Comparison of ENCODE assay signal across 1 cellular context in genomic region chr14:31270196-31270772, GRCh38.
A peak's percentile ranks its signal among the peaks of the same experiment; 100 is the strongest.
TF ChIP-seq lines count a peak whose summit lies in the region.

No MANE protein-coding gene starts in this region.

TF ChIP-seq in HepG2, 621 proteins besides CTCF, POLR2A, EP300 and RAD21 (continued from another document and continues in another):
- no peak for TF ChIP-seq UBTF (CRISPR knock-in tag; IDR thresholded peaks at IDR 0.05)
- TF ChIP-seq ZC3H13 (CRISPR knock-in tag; IDR thresholded peaks at IDR 0.05), result no peak
- TF ChIP-seq ZNF230 (CRISPR knock-in tag; IDR thresholded peaks at IDR 0.05), result peak; percentile 71; the same call in 1 of the 2 replicates
- no peak for TF ChIP-seq MXD3 (CRISPR knock-in tag; IDR thresholded peaks at IDR 0.05)
- no peak; the same call in none of the 2 replicates for TF ChIP-seq PBX2 (CRISPR knock-in tag; IDR thresholded peaks at IDR 0.05)
- no peak for TF ChIP-seq HNRNPLL (IDR thresholded peaks at IDR 0.05; ENCODE audit: low read depth, low read length, poor library complexity, severe bottlenecking)
- 0 out of 2 replicates have a peak, but pooled peaks have one; percentile 40 for TF ChIP-seq ZNF256 (CRISPR knock-in tag; conservative IDR thresholded peaks at IDR 0.05)
- no peak for TF ChIP-seq CHCHD3 (CRISPR knock-in tag; IDR thresholded peaks at IDR 0.05)
- peak; percentile 96 for TF ChIP-seq ZNF782 (CRISPR knock-in tag; IDR thresholded peaks at IDR 0.05; ENCODE audit: borderline replicate concordance)
- TF ChIP-seq HOXA5 (CRISPR knock-in tag; IDR thresholded peaks at IDR 0.05), result no peak
- TF ChIP-seq MXI1 (IDR thresholded peaks at IDR 0.05; ENCODE audit: borderline replicate concordance, low read depth, low read length), result no peak
- peak; percentile 61; the same call in 1 of the 2 replicates for TF ChIP-seq KLF15 (CRISPR knock-in tag; IDR thresholded peaks at IDR 0.05; ENCODE audit: borderline replicate concordance)
- TF ChIP-seq GLMP (CRISPR knock-in tag; IDR thresholded peaks at IDR 0.05; ENCODE audit: borderline replicate concordance), result no peak
- 0 out of 2 replicates have a peak, but pooled peaks have one; percentile 47 for TF ChIP-seq ZNF577 (CRISPR knock-in tag; IDR thresholded peaks at IDR 0.05; ENCODE audit: borderline replicate concordance, low read depth)
- TF ChIP-seq DPF2 (CRISPR knock-in tag; IDR thresholded peaks at IDR 0.05; ENCODE audit: borderline replicate concordance, low read depth), result 0 out of 2 replicates have a peak, but pooled peaks have one; percentile 24
- TF ChIP-seq ZNF10 (CRISPR knock-in tag; IDR thresholded peaks at IDR 0.05; ENCODE audit: borderline replicate concordance, low read depth), result no peak
- no peak for TF ChIP-seq SNRNP70 (IDR thresholded peaks at IDR 0.05; ENCODE audit: low read depth, low read length)
- no peak for TF ChIP-seq FIP1L1 (IDR thresholded peaks at IDR 0.05; ENCODE audit: borderline replicate concordance, insufficient read depth, low read depth, low read length)
- TF ChIP-seq ZNF788 (CRISPR knock-in tag; IDR thresholded peaks at IDR 0.05; ENCODE audit: borderline replicate concordance), result peak; percentile 89
- TF ChIP-seq MLLT10 (CRISPR knock-in tag; IDR thresholded peaks at IDR 0.05), result no peak
- no peak for TF ChIP-seq CREM (IDR thresholded peaks at IDR 0.05)
- no peak for TF ChIP-seq CREM (CRISPR knock-in tag; IDR thresholded peaks at IDR 0.05)
- no peak for TF ChIP-seq ISL2 (CRISPR knock-in tag; IDR thresholded peaks at IDR 0.05)
- TF ChIP-seq THYN1 (CRISPR knock-in tag; IDR thresholded peaks at IDR 0.05; ENCODE audit: borderline replicate concordance, low read depth), result no peak
- TF ChIP-seq NFE2L2 (IDR thresholded peaks at IDR 0.05; ENCODE audit: low read length), result no peak
- TF ChIP-seq ZNF710 (CRISPR knock-in tag; IDR thresholded peaks at IDR 0.05; ENCODE audit: borderline replicate concordance), result no peak; the same call in 1 of the 2 replicates
- no peak; the same call in 1 of the 2 replicates for TF ChIP-seq ZNF761 (CRISPR knock-in tag; conservative IDR thresholded peaks at IDR 0.05)
- no peak for TF ChIP-seq TRAFD1 (CRISPR knock-in tag; IDR thresholded peaks at IDR 0.05; ENCODE audit: borderline replicate concordance)
- no peak for TF ChIP-seq ZSCAN9 (CRISPR knock-in tag; IDR thresholded peaks at IDR 0.05; ENCODE audit: borderline replicate concordance)
- no peak for TF ChIP-seq REST (IDR thresholded peaks at IDR 0.05; ENCODE audit: borderline replicate concordance in 1 of 2, low read depth in 1 of 2, low read length in 2 of 2)
- no peak for TF ChIP-seq RBM22 (optimal IDR thresholded peaks at IDR 0.05; ENCODE audit: low read length)
- TF ChIP-seq SRF (IDR thresholded peaks at IDR 0.05; ENCODE audit: low read depth, low read length), result no peak
- no peak for TF ChIP-seq PCBP1 (IDR thresholded peaks at IDR 0.05; ENCODE audit: borderline replicate concordance, low read depth, low read length)
- no peak for TF ChIP-seq PHB2 (IDR thresholded peaks at IDR 0.05; ENCODE audit: partially characterized antibody)
- no peak for TF ChIP-seq ETV6 (CRISPR knock-in tag; conservative IDR thresholded peaks at IDR 0.05)
- TF ChIP-seq HOXA7 (CRISPR knock-in tag; IDR thresholded peaks at IDR 0.05), result no peak
- peak; percentile 79 for TF ChIP-seq TBX2 (CRISPR knock-in tag; IDR thresholded peaks at IDR 0.05; ENCODE audit: borderline replicate concordance)
- TF ChIP-seq ZNF572 (CRISPR knock-in tag; IDR thresholded peaks at IDR 0.05), result no peak
- no peak for TF ChIP-seq BRCA1 (CRISPR knock-in tag; IDR thresholded peaks at IDR 0.05)
- TF ChIP-seq ZBTB42 (CRISPR knock-in tag; IDR thresholded peaks at IDR 0.05), result no peak
- TF ChIP-seq ZNF574 (CRISPR knock-in tag; IDR thresholded peaks at IDR 0.05), result no peak
- TF ChIP-seq GZF1 (CRISPR knock-in tag; IDR thresholded peaks at IDR 0.05), result no peak
- TF ChIP-seq PHF8 (CRISPR knock-in tag; IDR thresholded peaks at IDR 0.05), result peak; percentile 37; the same call in 1 of the 2 replicates
- no peak for TF ChIP-seq ZUFSP (CRISPR knock-in tag; IDR thresholded peaks at IDR 0.05; ENCODE audit: borderline replicate concordance)
- 0 out of 2 replicates have a peak, but pooled peaks have one; percentile 23 for TF ChIP-seq BRF2 (CRISPR knock-in tag; IDR thresholded peaks at IDR 0.05)
- TF ChIP-seq RBM39 (IDR thresholded peaks at IDR 0.05; ENCODE audit: low read depth, low read length, poor library complexity, severe bottlenecking), result no peak
- TF ChIP-seq RBAK (CRISPR knock-in tag; IDR thresholded peaks at IDR 0.05), result no peak
- no peak for TF ChIP-seq ASH2L (IDR thresholded peaks at IDR 0.05; ENCODE audit: insufficient read length, low read depth, low read length)
